30 cellular contexts compared by ENCODE assay signal in genomic region chr1:224172229-224172628, GRCh38.
"Had no signal": no experiment of that assay in that cellular context is flagged by ENCODE, and none has a peak within 500 bp of the region (broad histone marks: within the 10 kb centered on the region; RNA-seq: fewer than 3 reads in every experiment).

No MANE protein-coding gene starts in this region.

- ATAC-seq: foreskin keratinocyte; gastroesophageal sphincter; heart left ventricle; left lobe of liver; mucosa of descending colon; natural killer cell treated with Interleukin-12 subunit alpha and Interleukin-12 subunit beta and Interleukin-15 and Interleukin-18, amount 100 ng/mL, for 72 hours; sciatic nerve; stimulated activated naive CD8-positive, alpha-beta T cell treated with anti-CD3 and anti-CD28 coated beads, Interleukin-15, amount 100 ng/mL, for 72 hours; upper lobe of right lung had no signal

- H3K4me3 Mint-ChIP-seq: mesothelial cell of epicardium; natural killer cell treated with Interleukin-12 subunit alpha and Interleukin-12 subunit beta and Interleukin-15 and Interleukin-18, amount 100 ng/mL, for 72 hours; neural crest cell; stimulated activated naive CD8-positive, alpha-beta T cell treated with anti-CD3 and anti-CD28 coated beads, Interleukin-15, amount 100 ng/mL, for 72 hours had no signal

- H3K27ac ChIP-seq: esophagus muscularis mucosa, foreskin keratinocyte, gastroesophageal sphincter, heart left ventricle, hepatocyte, parathyroid adenoma, transverse colon, upper lobe of right lung, uterus had no signal

- H3K27ac Mint-ChIP-seq: mesothelial cell of epicardium; progenitor cell of endocrine pancreas; stimulated activated naive CD8-positive, alpha-beta T cell treated with anti-CD3 and anti-CD28 coated beads, Interleukin-15, amount 100 ng/mL, for 72 hours had no signal

- H3K27me3 Mint-ChIP-seq: naive B cell had no signal

- H3K4me3 ChIP-seq: esophagus muscularis mucosa, gastroesophageal sphincter, heart left ventricle, hepatocyte, lung, mucosa of descending colon, smooth muscle cell, suprapubic skin, transverse colon, upper lobe of right lung, uterus had no signal

- DNase-seq: dermis blood vessel endothelial cell; effector memory CD4-positive, alpha-beta T cell; foreskin keratinocyte; heart left ventricle; kidney; mesenchymal stem cell; mucosa of descending colon; naive B cell; stimulated activated CD4-positive, alpha-beta T cell treated with anti-CD3 and anti-CD28 coated beads, Interleukin-12 subunit alpha, Interleukin-12 subunit beta, amount 100 ng/mL, for 4 hours; stimulated activated CD4-positive, alpha-beta T cell treated with anti-CD3 and anti-CD28 coated beads, Interleukin-1b, Interleukin-23, amount 100 ng/mL, for 48 hours; stimulated activated CD4-positive, alpha-beta T cell treated with anti-CD3 and anti-CD28 coated beads, Interleukin-4, amount 100 ng/mL, for 1 hour; stimulated activated CD8-positive, alpha-beta memory T cell treated with anti-CD3 and anti-CD28 coated beads, Interleukin-4, amount 100 ng/mL, for 48 hours; stimulated activated naive CD4-positive, alpha-beta T cell; stimulated activated naive CD8-positive, alpha-beta T cell treated with anti-CD3 and anti-CD28 coated beads, Interleukin-15, amount 100 ng/mL, for 72 hours; transverse colon; upper lobe of right lung; uterus had no signal

- H3K9me3 ChIP-seq: esophagus muscularis mucosa, gastroesophageal sphincter, heart left ventricle, mucosa of descending colon, suprapubic skin, transverse colon, upper lobe of right lung, uterus had no signal

- H3K9me3 Mint-ChIP-seq: naive B cell had no signal

- H3K36me3 Mint-ChIP-seq: naive B cell had no signal

- H3K4me1 ChIP-seq: parathyroid adenoma, upper lobe of right lung, uterus had no signal

- H3K27me3 ChIP-seq: esophagus muscularis mucosa, foreskin keratinocyte, gastroesophageal sphincter, heart left ventricle, hepatocyte, suprapubic skin, transverse colon, upper lobe of right lung, uterus had no signal

- H3K36me3 ChIP-seq: esophagus muscularis mucosa, gastroesophageal sphincter, heart left ventricle, suprapubic skin, transverse colon, upper lobe of right lung, uterus had no signal
